Comparison of ENCODE assay signal across 1 cellular context in the genomic region with DNA sequence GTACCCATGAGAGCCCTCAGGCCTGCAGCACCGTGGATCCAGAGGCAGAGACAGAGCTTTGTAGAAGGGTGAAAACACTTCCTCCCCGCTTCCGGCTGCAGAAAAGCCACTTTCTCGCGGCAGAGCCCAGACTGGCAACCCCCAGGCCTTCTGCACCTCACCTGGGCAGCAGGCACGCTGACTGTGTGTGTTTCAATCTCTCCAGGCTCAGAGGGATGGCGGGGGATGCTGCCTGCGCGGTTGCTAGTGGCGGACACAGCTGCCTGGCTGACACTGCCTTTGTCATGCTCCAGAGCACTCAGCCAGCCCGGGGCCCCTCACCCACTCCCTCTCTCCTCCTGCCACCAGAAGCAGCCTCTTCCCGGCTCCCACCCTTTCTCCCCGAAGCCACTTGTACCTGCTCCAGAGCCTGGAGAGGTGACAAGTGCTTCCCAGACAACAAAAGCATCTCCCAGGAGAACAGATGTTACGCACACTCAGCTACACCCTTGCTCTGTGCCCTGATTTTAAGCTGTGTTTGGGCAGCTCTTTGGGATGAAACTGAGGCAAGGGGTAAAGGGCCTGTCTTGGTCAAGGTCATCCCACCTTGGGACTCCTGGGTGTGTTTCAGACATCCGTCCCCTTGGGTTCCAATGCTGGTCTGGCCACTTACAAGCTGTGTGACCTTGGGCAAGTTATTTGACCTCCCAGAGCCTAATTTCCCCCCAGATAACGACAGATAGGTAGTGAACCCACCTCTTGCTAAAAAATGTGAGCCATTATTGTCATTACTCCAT.
A peak's percentile ranks its signal among the peaks of the same experiment; 100 is the strongest.
TF ChIP-seq lines count a peak whose summit lies in the region.

No MANE protein-coding gene starts in this region.

TF ChIP-seq in K562, 482 proteins besides CTCF, POLR2A, EP300 and RAD21:
- TF ChIP-seq SIN3B (IDR thresholded peaks at IDR 0.05; ENCODE audit: low read depth) (no peak), POLR2G (IDR thresholded peaks at IDR 0.05; ENCODE audit: low read depth, low read length) (peak; percentile 55), TRIM24 (IDR thresholded peaks at IDR 0.05) (no peak), OTX1 (CRISPR knock-in tag; IDR thresholded peaks at IDR 0.05) (0 out of 2 replicates have a peak, but pooled peaks have one; percentile 20), MIER1 (IDR thresholded peaks at IDR 0.05; ENCODE audit: low read depth) (0 out of 2 replicates have a peak, but pooled peaks have one; percentile 56), THAP12 (CRISPR knock-in tag; IDR thresholded peaks at IDR 0.05) (no peak), TOE1 (IDR thresholded peaks at IDR 0.05; ENCODE audit: borderline replicate concordance) (0 out of 2 replicates have a peak, but pooled peaks have one; percentile 10), TOE1 (CRISPR knock-in tag; IDR thresholded peaks at IDR 0.05; ENCODE audit: borderline replicate concordance, low read depth) (no peak), ZBTB7A (IDR thresholded peaks at IDR 0.05; ENCODE audit: borderline replicate concordance, control insufficient read depth, low read depth, low read length) (0 out of 2 replicates have a peak, but pooled peaks have one; percentile 24), HOXB6 (CRISPR knock-in tag; IDR thresholded peaks at IDR 0.05; ENCODE audit: borderline replicate concordance) (no peak)
TF ChIP-seq in K562: peak in this region for 5.
